18 cellular contexts compared by ENCODE assay signal in the genomic region with DNA sequence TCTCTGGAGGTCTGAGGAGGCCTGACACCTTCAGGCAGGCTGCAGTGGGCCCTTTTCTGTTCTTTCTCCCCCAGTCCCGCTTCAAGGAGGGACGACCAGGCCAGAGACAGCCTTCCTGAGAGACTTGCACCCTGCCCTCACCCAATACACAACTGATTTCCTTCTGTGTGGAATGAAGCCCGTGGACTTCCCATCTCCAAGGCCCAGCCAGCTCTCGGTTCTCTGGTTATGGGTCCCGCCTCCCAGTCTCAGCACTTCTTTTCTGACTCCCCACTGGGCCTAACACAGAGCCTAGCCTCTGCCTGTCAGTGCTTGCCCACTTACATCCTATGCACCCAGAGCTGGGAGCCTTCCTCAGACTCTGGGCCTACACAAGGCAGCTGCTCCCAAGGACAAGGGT. TPM values are rescaled to one million over a fixed set of nuclear protein-coding genes. Genes with fewer than 3 reads are reported as not detected.
"Had no signal": no experiment of that assay in that cellular context is flagged by ENCODE, and none has a peak within 500 bp of the region (broad histone marks: within the 10 kb centered on the region; RNA-seq: fewer than 3 reads in every experiment).

No MANE protein-coding gene starts in this region.

- DNase-seq: activated CD4-positive, alpha-beta T cell treated with anti-CD3 and anti-CD28 coated beads for 1 hour; activated CD4-positive, alpha-beta T cell treated with anti-CD3 and anti-CD28 coated beads, Interleukin-2, amount 50 U/mL, for 4 hours; central memory CD4-positive, alpha-beta T cell; cortex of kidney; effector memory CD4-positive, alpha-beta T cell; mammary epithelial cell; nephron progenitor cell; stimulated activated CD4-positive, alpha-beta T cell treated with anti-CD3 and anti-CD28 coated beads, Interleukin-15, amount 100 ng/mL, for 24 hours; stimulated activated CD4-positive, alpha-beta T cell treated with anti-CD3 and anti-CD28 coated beads, Interleukin-2, amount 100 ng/mL, for 48 hours; stimulated activated naive CD8-positive, alpha-beta T cell treated with anti-CD3 and anti-CD28 coated beads, Interleukin-15, amount 100 ng/mL, for 72 hours; trophoblast cell had no signal

- ATAC-seq: stimulated activated naive CD8-positive, alpha-beta T cell treated with anti-CD3 and anti-CD28 coated beads, Interleukin-15, amount 100 ng/mL, for 72 hours had no signal

- H3K36me3 ChIP-seq: right atrium auricular region, suprapubic skin had no signal

- H3K4me3 ChIP-seq: right atrium auricular region, suprapubic skin had no signal

- H3K27ac ChIP-seq: right atrium auricular region, suprapubic skin had no signal

- H3K27me3 ChIP-seq: right atrium auricular region, suprapubic skin had no signal

- H3K9me3 ChIP-seq: right atrium auricular region, suprapubic skin had no signal

RNA-seq across cellular contexts. Expression of a gene that starts 24.1 kb away (rescaled TPM):
- total RNA-seq: fibroblast of villous mesenchyme; mammary epithelial cell; osteoblast; progenitor cell of endocrine pancreas; T-helper 1 cell treated with Interleukin-12 subunit alpha and Interleukin-12 subunit beta and Interleukin-4 antibody, amounts not matched to agents 30 ng/mL and 1 ng/mL, for 36 hours had no signal
- polyA plus RNA-seq: keratinocyte, mammary epithelial cell had no signal
